ENCODE assay signal across 8 cellular contexts in genomic region chr10:95655571-95656290, GRCh38. TPM values are rescaled to one million over a fixed set of nuclear protein-coding genes. Genes with fewer than 3 reads are reported as not detected.
DNase-seq lines count a peak whose midpoint lies in the region; ATAC-seq and TF ChIP-seq lines count a peak whose summit lies in the region.

No MANE protein-coding gene starts in this region.

- H3F3A ChIP-seq in MM.1S (ENCODE audit: insufficient read depth, low read length) = no peaks in the 10 kb centered on the region

- ATAC-seq in GM21717 (IDR thresholded peaks at IDR 0.05; ENCODE audit: unreplicated experiment) (peak; percentile 22), gastrocnemius medialis (peak; percentile 10 to 22)
- ATAC-seq in activated naive CD4-positive, alpha-beta T cell treated with anti-CD3 and anti-CD28 coated beads, Interleukin-2, amount 50 U/mL, for 72 hours = peak; percentile 30 to 35

- WGBS in iPS DF 6.9 (ENCODE audit: insufficient coverage, insufficient read length) = no CpG with 5 or more reads among the region's 23 CpGs

- peak; percentile 12 for DNase-seq in MM.1S
- peak; percentile 15 to 59 for DNase-seq in activated naive CD4-positive, alpha-beta T cell treated with anti-CD3 and anti-CD28 coated beads, Interleukin-2, amount 50 U/mL, for 72 hours (ENCODE audit: low spot score in 2 of 2)
- DNase-seq in iPS DF 6.9 (ENCODE audit: low read depth, low spot score) = no peak
- peak in 1 of 2 donors; percentile 13 for DNase-seq in gastrocnemius medialis
- no peak for DNase-seq in DMS79 treated with DMSO at 0.1 percent for 48 hours (lab: John Stamatoyannopoulos, UW)
- no peak for DNase-seq in HuH-7 (ENCODE audit: low spot score)

- H3K36me3 ChIP-seq in MM.1S (replicated peaks; ENCODE audit: insufficient read depth, low read length) = peaks cover 11% of the 10 kb centered on the region
- peaks cover 6% of the 10 kb centered on the region; the same call in 1 of the 2 replicates for H3K36me3 ChIP-seq in iPS DF 6.9 (ENCODE audit: control insufficient read depth, insufficient read depth, low read length)
- H3K36me3 ChIP-seq in gastrocnemius medialis = peaks cover 0 to 18% of the 10 kb centered on the region in 2 donors

- peak overlapping the region; percentile 98 for H2AFZ ChIP-seq in MM.1S (ENCODE audit: low read length)

- peaks cover 8 to 29% of the 10 kb centered on the region in 2 donors for H3K9me3 Mint-ChIP-seq in activated naive CD4-positive, alpha-beta T cell treated with anti-CD3 and anti-CD28 coated beads, Interleukin-2, amount 50 U/mL, for 72 hours

- peak overlapping the region; percentile 94 for H3K4me2 ChIP-seq in MM.1S (ENCODE audit: low read depth, low read length)

- peak overlapping the region; percentile 82 for H3K9ac ChIP-seq in MM.1S (ENCODE audit: low read length)

- in situ Hi-C loops in gastrocnemius medialis (cut with MboI; ENCODE audit: low sequenced_read_pairs in 4 of 4) = no loop called here

- intact Hi-C loops in gastrocnemius medialis (cut with DNase I; ENCODE audit: low total_unique reads) = loop anchor here (5.0 kb wide), 1 partner anchor 37 kb away; the partner anchor contains the start of gene TCTN3

- peak overlapping the region; percentile 95 for H3K4me3 ChIP-seq in GM12875 (ENCODE audit: low read depth, low read length)
- H3K4me3 ChIP-seq in MM.1S (ENCODE audit: low read length) = peak overlapping the region; percentile 95
- H3K4me3 ChIP-seq in iPS DF 6.9 (ENCODE audit: low read length) = peak overlapping the region; percentile 95
- H3K4me3 ChIP-seq in gastrocnemius medialis = peak overlapping the region; percentile 68 to 100 (median 75)

- no peaks in the 10 kb centered on the region for H4K20me1 ChIP-seq in MM.1S (ENCODE audit: insufficient read depth, low read length)

- peaks cover 33% of the 10 kb centered on the region for H3K79me2 ChIP-seq in MM.1S (ENCODE audit: low read length)

- H3K27ac Mint-ChIP-seq in activated naive CD4-positive, alpha-beta T cell treated with anti-CD3 and anti-CD28 coated beads, Interleukin-2, amount 50 U/mL, for 72 hours = peak overlapping the region; percentile 92 to 93

- TF ChIP-seq CTCF in GM12875 (IDR thresholded peaks at IDR 0.05; ENCODE audit: borderline replicate concordance, insufficient read depth, low read depth, low read length) (no peak), MM.1S (IDR thresholded peaks at IDR 0.05; ENCODE audit: low read length) (no peak), gastrocnemius medialis (IDR thresholded peaks at IDR 0.05 in 4 of 5, conservative IDR thresholded peaks at IDR 0.05 in 1 of 5) (no peak)

- H3K9me2 ChIP-seq in MM.1S (replicated peaks; ENCODE audit: insufficient read depth, low read length) = no peaks in the 10 kb centered on the region

- H3K4me1 ChIP-seq in MM.1S (ENCODE audit: low read length) = peaks cover 7% of the 10 kb centered on the region
- H3K4me1 ChIP-seq in iPS DF 6.9 (ENCODE audit: control insufficient read depth, insufficient read depth, low read length) = no peaks in the 10 kb centered on the region
- H3K4me1 ChIP-seq in gastrocnemius medialis = peaks cover 5 to 7% of the 10 kb centered on the region in 2 donors

- peaks cover 36 to 54% of the 10 kb centered on the region in 2 donors for H3K36me3 Mint-ChIP-seq in activated naive CD4-positive, alpha-beta T cell treated with anti-CD3 and anti-CD28 coated beads, Interleukin-2, amount 50 U/mL, for 72 hours

- H3K27ac ChIP-seq in MM.1S (ENCODE audit: low read length) = peak overlapping the region; percentile 16; the same call in 1 of the 2 replicates
- H3K27ac ChIP-seq in iPS DF 6.9 (ENCODE audit: low read length) = no peak overlapping the region
- peak overlapping the region in 1 of 4 donors; percentile 34 for H3K27ac ChIP-seq in gastrocnemius medialis

- H3K9me3 ChIP-seq in MM.1S (replicated peaks; ENCODE audit: insufficient read depth, low read length) (no peaks in the 10 kb centered on the region), iPS DF 6.9 (ENCODE audit: control insufficient read depth, insufficient read depth, low read length) (no peaks in the 10 kb centered on the region), gastrocnemius medialis (no peaks in the 10 kb centered on the region)

- TF ChIP-seq POLR2A in gastrocnemius medialis (IDR thresholded peaks at IDR 0.05) = no peak

- no peaks in the 10 kb centered on the region for H3K27me3 ChIP-seq in MM.1S (replicated peaks; ENCODE audit: insufficient read depth, low read length)
- H3K27me3 ChIP-seq in iPS DF 6.9 (ENCODE audit: control insufficient read depth, insufficient read depth, low read length) = no peaks in the 10 kb centered on the region
- no peaks in the 10 kb centered on the region for H3K27me3 ChIP-seq in gastrocnemius medialis

RNA-seq across cellular contexts. Expression of gene ALDH18A1, which starts 0.8 kb away (rescaled TPM):
- 100 to 1,000 TPM in 1 of 2 donors, 10 to 100 TPM in 1; 57.1 to 119 TPM for total RNA-seq in activated naive CD4-positive, alpha-beta T cell treated with anti-CD3 and anti-CD28 coated beads, Interleukin-2, amount 50 U/mL, for 72 hours
- total RNA-seq in gastrocnemius medialis = 1 to 10 TPM; 2.6 to 6.7 (median 5.7) TPM

RNA-seq across cellular contexts. Expression of gene TCTN3, which starts 38.0 kb away (rescaled TPM):
- 10 to 100 TPM; 12.2 to 22.2 TPM for total RNA-seq in activated naive CD4-positive, alpha-beta T cell treated with anti-CD3 and anti-CD28 coated beads, Interleukin-2, amount 50 U/mL, for 72 hours
- total RNA-seq in gastrocnemius medialis = 1 to 10 TPM; 6.3 to 8.6 (median 6.8) TPM

Comparison
In these comparisons a context has a peak if more than half of its experiments do, and no peak if none do; other contexts are left out.
1. DNase-seq: peak in MM.1S (single experiment) and activated naive CD4-positive, alpha-beta T cell treated with anti-CD3 and anti-CD28 coated beads, Interleukin-2, amount 50 U/mL, for 72 hours (2 of 2); none in iPS DF 6.9 (single experiment), DMS79 treated with DMSO at 0.1 percent for 48 hours (single experiment) and HuH-7 (single experiment).
2. RNA of gene ALDH18A1, which starts 0.8 kb away (total RNA-seq): 57.1 to 119 TPM in activated naive CD4-positive, alpha-beta T cell treated with anti-CD3 and anti-CD28 coated beads, Interleukin-2, amount 50 U/mL, for 72 hours; 2.6 to 6.7 TPM in gastrocnemius medialis; every median in the first group is over 4 times any median in the second.
3. Peak in every context shown above with its lines, with median percentiles within 50 percentile points of each other: H3K4me3 ChIP-seq and ATAC-seq.